Comparison of ENCODE assay signal across 1 cellular context in the genomic region with DNA sequence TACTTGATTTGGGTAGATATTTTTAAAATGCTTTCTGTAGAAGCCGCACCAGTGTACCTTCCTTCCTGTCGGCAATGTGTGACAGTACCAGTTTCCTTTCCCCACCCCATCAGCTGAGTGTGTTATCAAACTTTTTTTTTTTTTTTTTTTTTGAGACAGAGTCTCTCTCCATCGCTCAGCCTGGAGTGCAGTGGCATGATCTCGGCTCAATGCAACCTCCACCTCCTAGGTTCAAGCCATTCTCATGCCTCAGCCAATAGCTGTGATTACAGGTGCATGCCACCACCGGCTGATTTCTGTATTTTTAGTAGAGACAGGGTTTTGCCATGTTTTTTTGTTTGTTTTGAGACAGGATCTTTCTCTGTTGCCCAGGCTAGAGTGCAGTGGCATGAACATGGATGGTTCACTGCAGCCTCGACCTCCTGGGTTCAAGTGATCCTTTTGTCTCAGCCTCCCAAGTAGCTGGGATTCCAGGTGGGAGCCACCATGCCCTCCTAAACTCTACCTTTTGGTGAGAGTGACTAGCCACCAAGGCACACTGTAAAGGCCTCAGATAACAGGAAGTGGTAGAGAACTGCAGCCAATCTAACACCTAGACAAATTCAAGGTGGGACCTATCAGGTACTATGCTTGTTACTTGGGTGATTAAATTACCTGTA.
TF ChIP-seq lines count a peak whose summit lies in the region.

No MANE protein-coding gene starts in this region.

TF ChIP-seq in SK-N-SH, 30 proteins besides CTCF, POLR2A, EP300 and RAD21:
- TF ChIP-seq RXRA (IDR thresholded peaks at IDR 0.05; ENCODE audit: borderline replicate concordance, low read depth), result no peak
- TF ChIP-seq, protein P1, sequence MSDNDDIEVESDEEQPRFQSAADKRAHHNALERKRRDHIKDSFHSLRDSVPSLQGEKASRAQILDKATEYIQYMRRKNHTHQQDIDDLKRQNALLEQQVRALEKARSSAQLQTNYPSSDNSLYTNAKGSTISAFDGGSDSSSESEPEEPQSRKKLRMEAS (IDR thresholded peaks at IDR 0.05; ENCODE audit: low read depth), result no peak
- TF ChIP-seq, protein P2, sequence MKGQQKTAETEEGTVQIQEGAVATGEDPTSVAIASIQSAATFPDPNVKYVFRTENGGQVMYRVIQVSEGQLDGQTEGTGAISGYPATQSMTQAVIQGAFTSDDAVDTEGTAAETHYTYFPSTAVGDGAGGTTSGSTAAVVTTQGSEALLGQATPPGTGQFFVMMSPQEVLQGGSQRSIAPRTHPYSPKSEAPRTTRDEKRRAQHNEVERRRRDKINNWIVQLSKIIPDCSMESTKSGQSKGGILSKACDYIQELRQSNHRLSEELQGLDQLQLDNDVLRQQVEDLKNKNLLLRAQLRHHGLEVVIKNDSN (IDR thresholded peaks at IDR 0.05; ENCODE audit: borderline replicate concordance, low read depth), result no peak
- TF ChIP-seq, protein P3, sequence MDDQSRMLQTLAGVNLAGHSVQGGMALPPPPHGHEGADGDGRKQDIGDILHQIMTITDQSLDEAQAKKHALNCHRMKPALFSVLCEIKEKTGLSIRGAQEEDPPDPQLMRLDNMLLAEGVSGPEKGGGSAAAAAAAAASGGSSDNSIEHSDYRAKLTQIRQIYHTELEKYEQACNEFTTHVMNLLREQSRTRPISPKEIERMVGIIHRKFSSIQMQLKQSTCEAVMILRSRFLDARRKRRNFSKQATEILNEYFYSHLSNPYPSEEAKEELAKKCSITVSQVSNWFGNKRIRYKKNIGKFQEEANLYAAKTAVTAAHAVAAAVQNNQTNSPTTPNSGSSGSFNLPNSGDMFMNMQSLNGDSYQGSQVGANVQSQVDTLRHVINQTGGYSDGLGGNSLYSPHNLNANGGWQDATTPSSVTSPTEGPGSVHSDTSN (IDR thresholded peaks at IDR 0.05), result no peak
- no peak for TF ChIP-seq TCF12 (IDR thresholded peaks at IDR 0.05)
- TF ChIP-seq, protein P4, sequence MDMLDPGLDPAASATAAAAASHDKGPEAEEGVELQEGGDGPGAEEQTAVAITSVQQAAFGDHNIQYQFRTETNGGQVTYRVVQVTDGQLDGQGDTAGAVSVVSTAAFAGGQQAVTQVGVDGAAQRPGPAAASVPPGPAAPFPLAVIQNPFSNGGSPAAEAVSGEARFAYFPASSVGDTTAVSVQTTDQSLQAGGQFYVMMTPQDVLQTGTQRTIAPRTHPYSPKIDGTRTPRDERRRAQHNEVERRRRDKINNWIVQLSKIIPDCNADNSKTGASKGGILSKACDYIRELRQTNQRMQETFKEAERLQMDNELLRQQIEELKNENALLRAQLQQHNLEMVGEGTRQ (IDR thresholded peaks at IDR 0.05; ENCODE audit: borderline replicate concordance, low read depth, low read length), result no peak
- no peak for TF ChIP-seq TEAD4 (IDR thresholded peaks at IDR 0.05; ENCODE audit: borderline replicate concordance, insufficient read depth)
- no peak for TF ChIP-seq FOXJ3 (CRISPR knock-in tag; IDR thresholded peaks at IDR 0.05)
- no peak for TF ChIP-seq GATA2 (CRISPR knock-in tag; IDR thresholded peaks at IDR 0.05)
- TF ChIP-seq, protein P5, sequence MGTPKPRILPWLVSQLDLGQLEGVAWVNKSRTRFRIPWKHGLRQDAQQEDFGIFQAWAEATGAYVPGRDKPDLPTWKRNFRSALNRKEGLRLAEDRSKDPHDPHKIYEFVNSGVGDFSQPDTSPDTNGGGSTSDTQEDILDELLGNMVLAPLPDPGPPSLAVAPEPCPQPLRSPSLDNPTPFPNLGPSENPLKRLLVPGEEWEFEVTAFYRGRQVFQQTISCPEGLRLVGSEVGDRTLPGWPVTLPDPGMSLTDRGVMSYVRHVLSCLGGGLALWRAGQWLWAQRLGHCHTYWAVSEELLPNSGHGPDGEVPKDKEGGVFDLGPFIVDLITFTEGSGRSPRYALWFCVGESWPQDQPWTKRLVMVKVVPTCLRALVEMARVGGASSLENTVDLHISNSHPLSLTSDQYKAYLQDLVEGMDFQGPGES (IDR thresholded peaks at IDR 0.05; ENCODE audit: low read depth, low read length), result no peak
- TF ChIP-seq YY1 (IDR thresholded peaks at IDR 0.05; ENCODE audit: low read depth), result no peak
- TF ChIP-seq, protein P6, sequence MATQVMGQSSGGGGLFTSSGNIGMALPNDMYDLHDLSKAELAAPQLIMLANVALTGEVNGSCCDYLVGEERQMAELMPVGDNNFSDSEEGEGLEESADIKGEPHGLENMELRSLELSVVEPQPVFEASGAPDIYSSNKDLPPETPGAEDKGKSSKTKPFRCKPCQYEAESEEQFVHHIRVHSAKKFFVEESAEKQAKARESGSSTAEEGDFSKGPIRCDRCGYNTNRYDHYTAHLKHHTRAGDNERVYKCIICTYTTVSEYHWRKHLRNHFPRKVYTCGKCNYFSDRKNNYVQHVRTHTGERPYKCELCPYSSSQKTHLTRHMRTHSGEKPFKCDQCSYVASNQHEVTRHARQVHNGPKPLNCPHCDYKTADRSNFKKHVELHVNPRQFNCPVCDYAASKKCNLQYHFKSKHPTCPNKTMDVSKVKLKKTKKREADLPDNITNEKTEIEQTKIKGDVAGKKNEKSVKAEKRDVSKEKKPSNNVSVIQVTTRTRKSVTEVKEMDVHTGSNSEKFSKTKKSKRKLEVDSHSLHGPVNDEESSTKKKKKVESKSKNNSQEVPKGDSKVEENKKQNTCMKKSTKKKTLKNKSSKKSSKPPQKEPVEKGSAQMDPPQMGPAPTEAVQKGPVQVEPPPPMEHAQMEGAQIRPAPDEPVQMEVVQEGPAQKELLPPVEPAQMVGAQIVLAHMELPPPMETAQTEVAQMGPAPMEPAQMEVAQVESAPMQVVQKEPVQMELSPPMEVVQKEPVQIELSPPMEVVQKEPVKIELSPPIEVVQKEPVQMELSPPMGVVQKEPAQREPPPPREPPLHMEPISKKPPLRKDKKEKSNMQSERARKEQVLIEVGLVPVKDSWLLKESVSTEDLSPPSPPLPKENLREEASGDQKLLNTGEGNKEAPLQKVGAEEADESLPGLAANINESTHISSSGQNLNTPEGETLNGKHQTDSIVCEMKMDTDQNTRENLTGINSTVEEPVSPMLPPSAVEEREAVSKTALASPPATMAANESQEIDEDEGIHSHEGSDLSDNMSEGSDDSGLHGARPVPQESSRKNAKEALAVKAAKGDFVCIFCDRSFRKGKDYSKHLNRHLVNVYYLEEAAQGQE (IDR thresholded peaks at IDR 0.05; ENCODE audit: low read depth, low read length), result no peak
- no peak for TF ChIP-seq TAF1 (IDR thresholded peaks at IDR 0.05; ENCODE audit: borderline replicate concordance, low read depth, low read length)
- no peak for TF ChIP-seq CHD2 (IDR thresholded peaks at IDR 0.05; ENCODE audit: low read length, partially characterized antibody)
- TF ChIP-seq, protein P7, sequence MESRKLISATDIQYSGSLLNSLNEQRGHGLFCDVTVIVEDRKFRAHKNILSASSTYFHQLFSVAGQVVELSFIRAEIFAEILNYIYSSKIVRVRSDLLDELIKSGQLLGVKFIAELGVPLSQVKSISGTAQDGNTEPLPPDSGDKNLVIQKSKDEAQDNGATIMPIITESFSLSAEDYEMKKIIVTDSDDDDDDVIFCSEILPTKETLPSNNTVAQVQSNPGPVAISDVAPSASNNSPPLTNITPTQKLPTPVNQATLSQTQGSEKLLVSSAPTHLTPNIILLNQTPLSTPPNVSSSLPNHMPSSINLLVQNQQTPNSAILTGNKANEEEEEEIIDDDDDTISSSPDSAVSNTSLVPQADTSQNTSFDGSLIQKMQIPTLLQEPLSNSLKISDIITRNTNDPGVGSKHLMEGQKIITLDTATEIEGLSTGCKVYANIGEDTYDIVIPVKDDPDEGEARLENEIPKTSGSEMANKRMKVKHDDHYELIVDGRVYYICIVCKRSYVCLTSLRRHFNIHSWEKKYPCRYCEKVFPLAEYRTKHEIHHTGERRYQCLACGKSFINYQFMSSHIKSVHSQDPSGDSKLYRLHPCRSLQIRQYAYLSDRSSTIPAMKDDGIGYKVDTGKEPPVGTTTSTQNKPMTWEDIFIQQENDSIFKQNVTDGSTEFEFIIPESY (IDR thresholded peaks at IDR 0.05; ENCODE audit: borderline replicate concordance, low read depth), result no peak
- TF ChIP-seq NFIC (IDR thresholded peaks at IDR 0.05; ENCODE audit: borderline replicate concordance), result no peak
- no peak for TF ChIP-seq ELF1 (IDR thresholded peaks at IDR 0.05)
- no peak for TF ChIP-seq SMC3 (IDR thresholded peaks at IDR 0.05; ENCODE audit: low read depth, low read length)
